In genomic region chr2:113150258-113150601, GRCh38 we compare ENCODE assay signal across 17 cellular contexts. TPM values are rescaled to one million over a fixed set of nuclear protein-coding genes. Genes with fewer than 3 reads are reported as not detected.
"Had no signal": no experiment of that assay in that cellular context is flagged by ENCODE, and none has a peak within 500 bp of the region (broad histone marks: within the 10 kb centered on the region; RNA-seq: fewer than 3 reads in every experiment).

No MANE protein-coding gene starts in this region.

- ATAC-seq: left cardiac atrium; left ventricle myocardium superior; natural killer cell; stimulated activated effector memory CD8-positive, alpha-beta T cell treated with anti-CD3 and anti-CD28 coated beads, Interleukin-12 subunit alpha, Interleukin-12 subunit beta, amount 100 ng/mL, for 72 hours had no signal

- DNase-seq: foreskin keratinocyte; kidney; left cardiac atrium; left ventricle myocardium superior; natural killer cell; ovary; stimulated activated CD4-positive, alpha-beta T cell treated with anti-CD3 and anti-CD28 coated beads, Interleukin-4, amount 100 ng/mL, for 1 hour; stimulated activated CD8-positive, alpha-beta memory T cell treated with anti-CD3 and anti-CD28 coated beads, Interleukin-4, amount 100 ng/mL, for 48 hours; tibial artery; upper lobe of right lung had no signal

- H3K27ac ChIP-seq: foreskin keratinocyte, hepatocyte, ovary, right atrium auricular region, tibial artery, upper lobe of right lung had no signal

- H3K4me3 ChIP-seq: hepatocyte, ovary, right atrium auricular region, tibial artery, upper lobe of right lung had no signal

RNA-seq across cellular contexts. Expression of gene IL1RN, which starts 22.8 kb away (rescaled TPM):
- total RNA-seq: lung microvascular endothelial cell, myocyte, neural crest cell, temporal lobe had no signal
